ENCODE assay signal across 8 cellular contexts in genomic region chr6:71420693-71421328, GRCh38.
DNase-seq lines count a peak whose midpoint lies in the region; ATAC-seq, FAIRE-seq and TF ChIP-seq lines count a peak whose summit lies in the region.

No MANE protein-coding gene starts in this region.

- TF ChIP-seq RAD21 in SK-N-SH (IDR thresholded peaks at IDR 0.05; ENCODE audit: low read length) (no peak), H1 (IDR thresholded peaks at IDR 0.05 in 1 of 2, conservative IDR thresholded peaks at IDR 0.05 in 1 of 2; ENCODE audit: low read depth in 2 of 2, low read length in 2 of 2) (no peak)

- H4K20me1 ChIP-seq in SK-N-SH (ENCODE audit: insufficient read depth) (no peaks in the 10 kb centered on the region), H1 (replicated peaks in 1 of 2; ENCODE audit: control insufficient read depth in 1 of 2, insufficient read depth in 2 of 2, low read length in 2 of 2) (peaks cover 0 to 2% of the 10 kb centered on the region in 2 experiments)

- H3K4ac ChIP-seq in H1 (replicated peaks; ENCODE audit: insufficient read length, low read depth, low read length), result no peak overlapping the region

- peak in 1 of 7 experiments; percentile 16 for DNase-seq in CD8-positive, alpha-beta T cell
- DNase-seq in HK-2 (ENCODE audit: unreplicated experiment), result peak; percentile 97
- peak; percentile 92 for DNase-seq in SK-N-SH
- peak; percentile 73 to 91 for DNase-seq in H1 (ENCODE audit: low read depth in 1 of 2, low spot score in 2 of 2)
- peak; percentile 96 to 98 (median 97) for DNase-seq in right lobe of liver
- DNase-seq in stimulated activated naive B cell treated with anti-CD40 and anti-IgM and Interleukin-4, amounts not matched to agents 10 μg/mL and 1 μg/mL and 100 μg/mL, for 72 hours, result peak; percentile 58

- no peak for ATAC-seq in CD8-positive, alpha-beta T cell
- peak; percentile 95 for ATAC-seq in GM19372 (IDR thresholded peaks at IDR 0.05; ENCODE audit: low read depth, unreplicated experiment)
- ATAC-seq in right lobe of liver, result peak; percentile 95 to 98 (median 96)
- ATAC-seq in stimulated activated naive B cell treated with anti-CD40 and anti-IgM and Interleukin-4, amounts not matched to agents 10 μg/mL and 1 μg/mL and 100 μg/mL, for 72 hours (replicated peaks), result peak; percentile 98
- no peak for ATAC-seq in HG03439 (IDR thresholded peaks at IDR 0.05; ENCODE audit: unreplicated experiment)

- no peak for TF ChIP-seq CTCF in CD8-positive, alpha-beta T cell (IDR thresholded peaks at IDR 0.05)
- TF ChIP-seq CTCF in SK-N-SH (IDR thresholded peaks at IDR 0.05) (no peak), H1 (IDR thresholded peaks at IDR 0.05; ENCODE audit: control extremely low read depth in 1 of 3, insufficient read depth in 1 of 3, low read depth in 1 of 3, low read length in 3 of 3) (no peak), right lobe of liver (IDR thresholded peaks at IDR 0.05) (no peak)

- no peak overlapping the region for H3K4me3 ChIP-seq in CD8-positive, alpha-beta T cell (ENCODE audit: low read depth, low read length)
- H3K4me3 ChIP-seq in SK-N-SH (ENCODE audit: low read depth in 2 of 2, low read length in 1 of 2) (peak overlapping the region; percentile 87 to 93), H1 (ENCODE audit: extremely low read depth in 1 of 4, insufficient read depth in 2 of 4, low read depth in 3 of 4, low read length in 4 of 4) (peak overlapping the region; percentile 56 to 90 (median 72)), right lobe of liver (peak overlapping the region; percentile 79 to 92 (median 92))

- CTCF ChIA-PET in CD8-positive, alpha-beta T cell (lab: Charles Lee), result no interaction called here
- CTCF ChIA-PET in SK-N-SH (lab: Yijun Ruan, JAX), result interaction anchor here (1.2 to 2.1 kb wide), 2 partner anchors 10 to 13 kb away, joined by 3 to 6 read pairs; no protein-coding TSS in a partner anchor
- CTCF ChIA-PET in H1 (lab: Charles Lee; ENCODE audit: partially characterized antibody), result interaction anchor here (0.6 kb wide), 1 partner anchor 825 kb away, joined by 3 read pairs; no protein-coding TSS in a partner anchor

- H3K9ac ChIP-seq in SK-N-SH (peak overlapping the region; percentile 76), H1 (replicated peaks in 1 of 4; ENCODE audit: extremely low read depth in 1 of 4, low read depth in 3 of 4, low read length in 3 of 4) (peak overlapping the region in 2 of 4 experiments; percentile 5 to 11; a peak in 2 of 7 replicates)

- intact Hi-C loops in CD8-positive, alpha-beta T cell (cut with DNase I, micrococcal nuclease), result no loop called here
- intact Hi-C loops in right lobe of liver (cut with DNase I), result no loop called here

- H2AK5ac ChIP-seq in H1 (ENCODE audit: low read depth, low read length), result no peak overlapping the region

- no peaks in the 10 kb centered on the region for H3K4me1 ChIP-seq in CD8-positive, alpha-beta T cell (ENCODE audit: insufficient read depth, low read length)
- H3K4me1 ChIP-seq in SK-N-SH (ENCODE audit: control insufficient read depth in 1 of 2, insufficient read depth in 2 of 2, low read depth in 1 of 2, low read length in 1 of 2) (peaks cover 5 to 6% of the 10 kb centered on the region in 2 experiments; a peak in 2 of 4 replicates), H1 (replicated peaks in 1 of 4; ENCODE audit: control insufficient read depth in 3 of 4, insufficient read depth in 4 of 4, low read length in 3 of 4) (no peaks in the 10 kb centered on the region; a peak in 1 of 7 replicates), right lobe of liver (peaks cover 0 to 12% (median 4%) of the 10 kb centered on the region in 4 donors)

- H3K79me2 ChIP-seq in SK-N-SH (ENCODE audit: insufficient read depth) (peaks cover 22% of the 10 kb centered on the region), H1 (ENCODE audit: control insufficient read depth in 1 of 2, insufficient read depth in 2 of 2, low read length in 2 of 2) (no peaks in the 10 kb centered on the region)

- TF ChIP-seq EP300 in SK-N-SH (IDR thresholded peaks at IDR 0.05; ENCODE audit: borderline replicate concordance in 1 of 2, low read depth in 1 of 2, low read length in 1 of 2) (peak in 1 of 2 experiments; percentile 4; a peak in 1 of 4 replicates), H1 (IDR thresholded peaks at IDR 0.05; ENCODE audit: borderline replicate concordance in 1 of 2, low read depth in 2 of 2, low read length in 2 of 2) (no peak)

- peaks cover 5% of the 10 kb centered on the region for H3K27me3 ChIP-seq in CD8-positive, alpha-beta T cell (ENCODE audit: insufficient read depth, low read length)
- H3K27me3 ChIP-seq in SK-N-SH (ENCODE audit: insufficient read depth) (no peaks in the 10 kb centered on the region), H1 (replicated peaks in 1 of 4; ENCODE audit: control insufficient read depth in 3 of 4, extremely low read depth in 1 of 4, insufficient read depth in 3 of 4, low read length in 3 of 4) (peaks cover 0 to 9% (median 6%) of the 10 kb centered on the region in 4 experiments; a peak in 4 of 7 replicates), right lobe of liver (no peaks in the 10 kb centered on the region)

- H3K9me3 ChIP-seq in CD8-positive, alpha-beta T cell (ENCODE audit: low read length), result no peaks in the 10 kb centered on the region
- H3K9me3 ChIP-seq in SK-N-SH (no peaks in the 10 kb centered on the region), H1 (ENCODE audit: insufficient read depth in 2 of 2, low read depth in 1 of 2, low read length in 1 of 2) (no peaks in the 10 kb centered on the region), right lobe of liver (no peaks in the 10 kb centered on the region)

- TF ChIP-seq POLR2A in H1 (IDR thresholded peaks at IDR 0.05; ENCODE audit: control extremely low read depth in 1 of 2, low read depth in 2 of 2, low read length in 2 of 2), result peak; percentile 36 to 72; a peak in 2 of 3 replicates
- peak; percentile 94 for TF ChIP-seq POLR2A in right lobe of liver (IDR thresholded peaks at IDR 0.05)

- no peaks in the 10 kb centered on the region for H3K36me3 ChIP-seq in CD8-positive, alpha-beta T cell (ENCODE audit: insufficient read depth, low read length)
- H3K36me3 ChIP-seq in SK-N-SH (replicated peaks in 1 of 2; ENCODE audit: control insufficient read depth in 1 of 2, insufficient read depth in 2 of 2, low read length in 1 of 2), result peaks cover 11 to 12% of the 10 kb centered on the region in 2 experiments
- H3K36me3 ChIP-seq in H1 (ENCODE audit: control insufficient read depth in 2 of 4, insufficient read depth in 4 of 4, low read length in 3 of 4), result no peaks in the 10 kb centered on the region
- peaks cover 0 to 12% (median 7%) of the 10 kb centered on the region in 4 donors for H3K36me3 ChIP-seq in right lobe of liver

- H2BK20ac ChIP-seq in H1 (ENCODE audit: low read length), result no peak overlapping the region

- H2BK12ac ChIP-seq in H1 (ENCODE audit: low read depth, low read length), result no peak overlapping the region

- H3K18ac ChIP-seq in H1 (ENCODE audit: extremely low read depth, low read length), result no peak overlapping the region

- no peak overlapping the region for H3K23ac ChIP-seq in H1 (ENCODE audit: insufficient read length)

- no peaks in the 10 kb centered on the region for H3K9me3 Mint-ChIP-seq in CD8-positive, alpha-beta T cell
- peaks cover 0 to 2% of the 10 kb centered on the region in 2 donors for H3K9me3 Mint-ChIP-seq in stimulated activated naive B cell treated with anti-CD40 and anti-IgM and Interleukin-4, amounts not matched to agents 10 μg/mL and 1 μg/mL and 100 μg/mL, for 72 hours

- peaks cover 4% of the 10 kb centered on the region for H3K4me1 Mint-ChIP-seq in CD8-positive, alpha-beta T cell (ENCODE audit: low read depth)
- H3K4me1 Mint-ChIP-seq in stimulated activated naive B cell treated with anti-CD40 and anti-IgM and Interleukin-4, amounts not matched to agents 10 μg/mL and 1 μg/mL and 100 μg/mL, for 72 hours, result peaks cover 8 to 12% of the 10 kb centered on the region in 2 donors

- H3K27me3 Mint-ChIP-seq in CD8-positive, alpha-beta T cell (ENCODE audit: low read depth), result peaks cover 55% of the 10 kb centered on the region
- peaks cover 34 to 45% of the 10 kb centered on the region in 2 donors for H3K27me3 Mint-ChIP-seq in stimulated activated naive B cell treated with anti-CD40 and anti-IgM and Interleukin-4, amounts not matched to agents 10 μg/mL and 1 μg/mL and 100 μg/mL, for 72 hours

- H3K4me3 Mint-ChIP-seq in CD8-positive, alpha-beta T cell, result peak overlapping the region; percentile 57
- H3K4me3 Mint-ChIP-seq in stimulated activated naive B cell treated with anti-CD40 and anti-IgM and Interleukin-4, amounts not matched to agents 10 μg/mL and 1 μg/mL and 100 μg/mL, for 72 hours, result peak overlapping the region; percentile 86

- H3K23me2 ChIP-seq in H1 (ENCODE audit: low read depth, low read length), result peaks cover 3% of the 10 kb centered on the region; the same call in 1 of the 2 replicates

- no peak overlapping the region for H3K27ac ChIP-seq in CD8-positive, alpha-beta T cell (ENCODE audit: low read depth, low read length)
- peak overlapping the region; percentile 67 to 79 for H3K27ac ChIP-seq in SK-N-SH (ENCODE audit: low read depth in 2 of 2, low read length in 1 of 2)
- H3K27ac ChIP-seq in H1 (ENCODE audit: low read depth, low read length), result no peak overlapping the region
- H3K27ac ChIP-seq in right lobe of liver, result peak overlapping the region; percentile 79 to 91 (median 88)

- peaks cover 3% of the 10 kb centered on the region for H3F3A ChIP-seq in SK-N-SH (replicated peaks; ENCODE audit: insufficient read depth)

- no peak overlapping the region for H3K14ac ChIP-seq in H1 (ENCODE audit: insufficient read length)

- H3K36me3 Mint-ChIP-seq in CD8-positive, alpha-beta T cell, result no peaks in the 10 kb centered on the region
- H3K36me3 Mint-ChIP-seq in stimulated activated naive B cell treated with anti-CD40 and anti-IgM and Interleukin-4, amounts not matched to agents 10 μg/mL and 1 μg/mL and 100 μg/mL, for 72 hours, result peaks cover 0 to 1% of the 10 kb centered on the region in 2 donors

- H2AFZ ChIP-seq in SK-N-SH (ENCODE audit: low read depth) (peak overlapping the region; percentile 85), H1 (ENCODE audit: low read length) (peak overlapping the region; percentile 78)

- FAIRE-seq in H1 (lab: Jason Lieb, UNC), result no peak

- whole genome bisulfite sequencing in SK-N-SH (ENCODE audit: low lambda C conversion rate), result 2% methylated on average over 13 of the region's 46 CpGs
- 16% methylated on average over 39 of the region's 46 CpGs; no CpG with 5 or more reads in 1 of the 2 experiments for WGBS in H1 (ENCODE audit: extremely low coverage in 1 of 2, insufficient coverage in 1 of 2, insufficient read length in 1 of 2, insufficient replicate concordance in 2 of 2, low coverage in 1 of 2, low lambda C conversion rate in 2 of 2, missing lambda C conversion rate in 1 of 2), 2 experiments
- WGBS in right lobe of liver (ENCODE audit: insufficient coverage, low coverage, low lambda C conversion rate, missing lambda C conversion rate), result 10% methylated on average over 20 of the region's 46 CpGs

- no peak overlapping the region for H2BK15ac ChIP-seq in H1 (ENCODE audit: low read length)

- no peak overlapping the region for H4K5ac ChIP-seq in H1 (ENCODE audit: insufficient read length, low read depth, low read length)

- peak overlapping the region; percentile 91 for H4K8ac ChIP-seq in H1 (ENCODE audit: extremely low read depth, insufficient read depth, low read length)

- H3K56ac ChIP-seq in H1 (replicated peaks; ENCODE audit: insufficient read length, low read depth, low read length), result no peak overlapping the region

- H2BK120ac ChIP-seq in H1 (replicated peaks; ENCODE audit: low read depth, low read length), result no peak overlapping the region

- H3K79me1 ChIP-seq in H1 (ENCODE audit: low read depth, low read length), result no peaks in the 10 kb centered on the region

- no peak overlapping the region for H2BK5ac ChIP-seq in H1 (ENCODE audit: low read depth, low read length)

- peak overlapping the region; percentile 83 for H3K4me2 ChIP-seq in SK-N-SH
- H3K4me2 ChIP-seq in H1 (ENCODE audit: insufficient read depth in 1 of 2, low read depth in 2 of 2, low read length in 2 of 2), result peak overlapping the region; percentile 82 to 96

- H4K91ac ChIP-seq in H1 (replicated peaks; ENCODE audit: insufficient read length, low read length), result no peak overlapping the region

- no peak overlapping the region for H3K27ac Mint-ChIP-seq in CD8-positive, alpha-beta T cell
- no peak overlapping the region for H3K27ac Mint-ChIP-seq in stimulated activated naive B cell treated with anti-CD40 and anti-IgM and Interleukin-4, amounts not matched to agents 10 μg/mL and 1 μg/mL and 100 μg/mL, for 72 hours

- H3K9me2 ChIP-seq in SK-N-SH, result no peaks in the 10 kb centered on the region

- POLR2A ChIA-PET in CD8-positive, alpha-beta T cell (lab: Charles Lee), result no interaction called here
- POLR2A ChIA-PET in SK-N-SH (lab: Yijun Ruan, JAX) (no interaction called here), H1 (lab: Charles Lee; ENCODE audit: partially characterized antibody) (interaction anchor here (0.6 to 1.6 kb wide), 3 partner anchors 10 to 32 kb away, joined by 3 to 4 read pairs (median 3); no protein-coding TSS in a partner anchor)

Comparison
In these comparisons a context has a peak if more than half of its experiments do, and no peak if none do; other contexts are left out.
1. ATAC-seq: peak in GM19372 (single experiment), right lobe of liver (4 of 4) and stimulated activated naive B cell treated with anti-CD40 and anti-IgM and Interleukin-4, amounts not matched to agents 10 μg/mL and 1 μg/mL and 100 μg/mL, for 72 hours (2 of 2); none in CD8-positive, alpha-beta T cell (single experiment) and HG03439 (single experiment).
2. H3K27ac ChIP-seq: peak in SK-N-SH (2 of 2) and right lobe of liver (3 of 3); none in CD8-positive, alpha-beta T cell (single experiment) and H1 (single experiment).